ENCODE assay signal across 9 cellular contexts in genomic region chr2:238169708-238170251, GRCh38. TPM values are rescaled to one million over a fixed set of nuclear protein-coding genes. Genes with fewer than 3 reads are reported as not detected.
DNase-seq lines count a peak whose midpoint lies in the region; ATAC-seq and TF ChIP-seq lines count a peak whose summit lies in the region.
"Had no signal": no experiment of that assay in that cellular context is flagged by ENCODE, and none has a peak within 500 bp of the region (broad histone marks: within the 10 kb centered on the region; RNA-seq: fewer than 3 reads in every experiment).

No MANE protein-coding gene starts in this region.

- intact Hi-C loops in natural killer cell (cut with micrococcal nuclease) = loop anchor here (5.0 kb wide), 1 partner anchor 33 kb away; the partner anchor contains the start of gene ILKAP
- intact Hi-C loops in Caco-2 (cut with micrococcal nuclease; ENCODE audit: unreplicated experiment) = no loop called here

- H3K4me1 Mint-ChIP-seq in natural killer cell = peaks cover 42 to 61% of the 10 kb centered on the region in 2 donors
- H3K4me1 Mint-ChIP-seq in effector memory CD8-positive, alpha-beta T cell (ENCODE audit: low read depth in 2 of 2) = peaks cover 2 to 4% of the 10 kb centered on the region in 2 donors
- peaks cover 3% of the 10 kb centered on the region for H3K4me1 Mint-ChIP-seq in activated CD4-positive, alpha-beta T cell treated with anti-CD3 and anti-CD28 coated beads, Interleukin-2, amount 10 ng/mL, durations not matched to agents 7 days and 5 days
- H3K4me1 Mint-ChIP-seq in Caco-2 (ENCODE audit: low read depth, unreplicated experiment) = no peaks in the 10 kb centered on the region

- H3K27me3 Mint-ChIP-seq in natural killer cell (ENCODE audit: low read depth in 2 of 2) (peaks cover 0 to 3% of the 10 kb centered on the region in 2 donors), Caco-2 (ENCODE audit: insufficient read depth, unreplicated experiment) (no peaks in the 10 kb centered on the region)
- peaks cover 3 to 10% of the 10 kb centered on the region in 2 donors for H3K27me3 Mint-ChIP-seq in effector memory CD8-positive, alpha-beta T cell
- peaks cover 7% of the 10 kb centered on the region for H3K27me3 Mint-ChIP-seq in activated CD4-positive, alpha-beta T cell treated with anti-CD3 and anti-CD28 coated beads, Interleukin-2, amount 10 ng/mL, durations not matched to agents 7 days and 5 days

- H3K36me3 ChIP-seq in Caco-2 (ENCODE audit: control insufficient read depth, insufficient read depth, low read length) = no peaks in the 10 kb centered on the region; the same call in 1 of the 2 replicates

- TF ChIP-seq CTCF in natural killer cell (IDR thresholded peaks at IDR 0.05) (no peak), Caco-2 (IDR thresholded peaks at IDR 0.05; ENCODE audit: insufficient read depth in 1 of 2, low read depth in 1 of 2, low read length in 1 of 2, severe bottlenecking in 1 of 2, unreplicated experiment in 1 of 2) (no peak)

- no peaks in the 10 kb centered on the region for H3K4me1 ChIP-seq in Caco-2

- H3K4me3 ChIP-seq in Caco-2 (ENCODE audit: low read depth, low read length) = no peak overlapping the region

- no peak for ATAC-seq in natural killer cell
- no peak for ATAC-seq in effector memory CD8-positive, alpha-beta T cell (replicated peaks)

- no peaks in the 10 kb centered on the region for H3K9me3 ChIP-seq in Caco-2

- peak; percentile 37 for DNase-seq in Ammon's horn (ENCODE audit: low spot score)
- DNase-seq in NCI-H1694 (lab: John Stamatoyannopoulos, UW) = peak; percentile 68
- DNase-seq in dedifferentiated amniotic fluid mesenchymal stem cell (ENCODE audit: extremely low spot score) = peak; percentile 95
- DNase-seq in natural killer cell = no peak
- no peak for DNase-seq in NCI-H146 (lab: John Stamatoyannopoulos, UW)
- no peak for DNase-seq in effector memory CD8-positive, alpha-beta T cell
- DNase-seq in activated CD4-positive, alpha-beta T cell treated with anti-CD3 and anti-CD28 coated beads, Interleukin-2, amount 10 ng/mL, durations not matched to agents 7 days and 5 days = no peak
- DNase-seq in Caco-2 = no peak

- CTCF ChIA-PET in activated CD4-positive, alpha-beta T cell treated with anti-CD3 and anti-CD28 coated beads, Interleukin-2, amount 10 ng/mL, durations not matched to agents 7 days and 5 days (lab: Charles Lee) = no interaction called here
- CTCF ChIA-PET in Caco-2 (lab: Charles Lee) = no interaction called here

- H3K9me3 Mint-ChIP-seq in natural killer cell = no peaks in the 10 kb centered on the region
- no peaks in the 10 kb centered on the region for H3K9me3 Mint-ChIP-seq in effector memory CD8-positive, alpha-beta T cell
- no peaks in the 10 kb centered on the region for H3K9me3 Mint-ChIP-seq in activated CD4-positive, alpha-beta T cell treated with anti-CD3 and anti-CD28 coated beads, Interleukin-2, amount 10 ng/mL, durations not matched to agents 7 days and 5 days
- no peaks in the 10 kb centered on the region for H3K9me3 Mint-ChIP-seq in Caco-2 (ENCODE audit: unreplicated experiment)

- H3K36me3 Mint-ChIP-seq in natural killer cell (no peaks in the 10 kb centered on the region), Caco-2 (ENCODE audit: insufficient read depth, unreplicated experiment) (peaks cover 24% of the 10 kb centered on the region)
- peaks cover 66% of the 10 kb centered on the region for H3K36me3 Mint-ChIP-seq in effector memory CD8-positive, alpha-beta T cell (ENCODE audit: insufficient read depth)
- peaks cover 22% of the 10 kb centered on the region for H3K36me3 Mint-ChIP-seq in activated CD4-positive, alpha-beta T cell treated with anti-CD3 and anti-CD28 coated beads, Interleukin-2, amount 10 ng/mL, durations not matched to agents 7 days and 5 days (ENCODE audit: low read depth)

- peak overlapping the region; percentile 83 to 93 for H3K27ac Mint-ChIP-seq in natural killer cell
- H3K27ac Mint-ChIP-seq in effector memory CD8-positive, alpha-beta T cell = peak overlapping the region in 1 of 2 donors; percentile 3
- H3K27ac Mint-ChIP-seq in activated CD4-positive, alpha-beta T cell treated with anti-CD3 and anti-CD28 coated beads, Interleukin-2, amount 10 ng/mL, durations not matched to agents 7 days and 5 days = no peak overlapping the region
- no peak overlapping the region for H3K27ac Mint-ChIP-seq in Caco-2 (ENCODE audit: unreplicated experiment)

- no peaks in the 10 kb centered on the region for H3K27me3 ChIP-seq in Caco-2 (replicated peaks; ENCODE audit: control insufficient read depth, insufficient read depth, low read length)

- no TSS peak for BruUV-seq in Caco-2 (replicated peaks; lab: Mats Ljungman, UMichigan)

- POLR2A ChIA-PET in activated CD4-positive, alpha-beta T cell treated with anti-CD3 and anti-CD28 coated beads, Interleukin-2, amount 10 ng/mL, durations not matched to agents 7 days and 5 days (lab: Charles Lee) = interaction anchor here (0.6 kb wide), 1 partner anchor 23 kb away, joined by 4 read pairs; no protein-coding TSS in a partner anchor
- POLR2A ChIA-PET in Caco-2 (lab: Charles Lee) = no interaction called here

- H3K4me3 Mint-ChIP-seq in natural killer cell = peak overlapping the region; percentile 51
- H3K4me3 Mint-ChIP-seq in effector memory CD8-positive, alpha-beta T cell = no peak overlapping the region
- no peak overlapping the region for H3K4me3 Mint-ChIP-seq in activated CD4-positive, alpha-beta T cell treated with anti-CD3 and anti-CD28 coated beads, Interleukin-2, amount 10 ng/mL, durations not matched to agents 7 days and 5 days
- H3K4me3 Mint-ChIP-seq in Caco-2 (ENCODE audit: unreplicated experiment) = no peak overlapping the region

RNA-seq across cellular contexts. Expression of gene ERFE, which starts 11.0 kb away (rescaled TPM):
- 1 to 10 TPM in 2 of 3 donors, under 1 TPM in 1; 0.33 to 4.8 (median 4.3) TPM for total RNA-seq in natural killer cell
- not detected for total RNA-seq in activated CD4-positive, alpha-beta T cell treated with anti-CD3 and anti-CD28 coated beads, Interleukin-2, amount 10 ng/mL, durations not matched to agents 7 days and 5 days
- 1.4 and 1.6 TPM in 2 replicates for total RNA-seq in Caco-2 (2022)
- total RNA-seq: T-helper 1 cell treated with Interleukin-12 subunit alpha and Interleukin-12 subunit beta and Interleukin-4 antibody, amounts not matched to agents 30 ng/mL and 1 ng/mL, for 36 hours had no signal

RNA-seq across cellular contexts. Expression of gene KLHL30, which starts 31.3 kb away (rescaled TPM):
- total RNA-seq in natural killer cell (not detected), Caco-2 (2022) (0.26 and 0.36 TPM in 2 replicates)
- not detected for total RNA-seq in activated CD4-positive, alpha-beta T cell treated with anti-CD3 and anti-CD28 coated beads, Interleukin-2, amount 10 ng/mL, durations not matched to agents 7 days and 5 days
- total RNA-seq: T-helper 1 cell treated with Interleukin-12 subunit alpha and Interleukin-12 subunit beta and Interleukin-4 antibody, amounts not matched to agents 30 ng/mL and 1 ng/mL, for 36 hours had no signal

RNA-seq across cellular contexts. Expression of gene ILKAP, which starts 33.7 kb away (rescaled TPM):
- total RNA-seq in natural killer cell (100 to 1,000 TPM; 146 to 200 (median 183) TPM), Caco-2 (2022) (31.6 and 32.2 TPM in 2 replicates)
- 10 to 100 TPM; 59.1 to 63.2 TPM for total RNA-seq in activated CD4-positive, alpha-beta T cell treated with anti-CD3 and anti-CD28 coated beads, Interleukin-2, amount 10 ng/mL, durations not matched to agents 7 days and 5 days

Comparison
In these comparisons a context has a peak if more than half of its experiments do, and no peak if none do; other contexts are left out.
1. DNase-seq: peak in Ammon's horn (single experiment), NCI-H1694 (single experiment) and dedifferentiated amniotic fluid mesenchymal stem cell (single experiment); none in natural killer cell (single experiment), NCI-H146 (single experiment), effector memory CD8-positive, alpha-beta T cell (0 of 3), activated CD4-positive, alpha-beta T cell treated with anti-CD3 and anti-CD28 coated beads, Interleukin-2, amount 10 ng/mL, durations not matched to agents 7 days and 5 days (single experiment) and Caco-2 (0 of 2).
2. H3K27ac Mint-ChIP-seq: peak in natural killer cell (2 of 2); none in activated CD4-positive, alpha-beta T cell treated with anti-CD3 and anti-CD28 coated beads, Interleukin-2, amount 10 ng/mL, durations not matched to agents 7 days and 5 days (single experiment) and Caco-2 (single experiment).